ENCODE assay signal across 27 cellular contexts in the genomic region with DNA sequence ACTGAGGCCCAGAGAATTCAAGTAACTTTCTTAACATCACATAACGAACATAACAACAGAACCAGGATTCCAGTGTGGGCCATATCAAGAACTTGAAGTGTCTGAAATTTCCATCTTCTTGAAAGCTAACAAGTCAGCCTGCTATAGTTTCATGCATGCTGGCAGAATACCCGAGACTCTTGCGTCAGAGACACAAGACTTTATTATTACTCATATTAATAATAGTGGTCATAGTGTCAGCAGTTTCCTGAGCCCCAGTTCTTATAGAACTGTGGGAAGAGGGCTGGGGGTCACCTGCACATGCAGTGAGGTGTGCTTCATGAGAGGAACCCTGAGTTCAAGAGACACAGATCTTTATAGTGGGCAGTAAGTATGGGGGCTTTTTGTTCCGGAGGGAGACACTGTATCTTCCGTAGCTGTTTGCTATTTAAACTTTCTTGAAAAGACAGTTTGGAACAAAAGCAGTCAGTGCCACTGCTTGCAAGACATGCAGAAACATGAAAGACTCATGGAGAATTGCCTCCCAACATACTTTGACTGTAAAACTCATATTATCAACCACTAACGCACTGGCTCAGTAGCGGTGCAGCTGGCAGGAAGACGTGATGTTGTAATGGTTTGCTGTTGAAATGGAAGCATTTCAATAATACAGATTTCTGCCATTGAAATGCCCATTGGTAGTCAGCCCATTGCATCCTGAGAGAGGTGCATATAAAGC.
"Had no signal": no experiment of that assay in that cellular context is flagged by ENCODE, and none has a peak within 500 bp of the region (broad histone marks: within the 10 kb centered on the region; RNA-seq: fewer than 3 reads in every experiment).

No MANE protein-coding gene starts in this region.

- ATAC-seq: activated T-cell treated with anti-CD3 and anti-CD28 coated beads, Interleukin-2, amount 50 U/mL, for 72 hours had no signal

- H3K9me3 Mint-ChIP-seq: activated CD4-positive, alpha-beta T cell treated with anti-CD3 and anti-CD28 coated beads, Interleukin-2, amount 10 ng/mL, durations not matched to agents 7 days and 5 days had no signal

- H3K27me3 ChIP-seq: adrenal gland had no signal

- H3K27me3 Mint-ChIP-seq: activated CD4-positive, alpha-beta memory T cell treated with anti-CD3 and anti-CD28 coated beads for 36 hours; activated CD4-positive, alpha-beta T cell treated with anti-CD3 and anti-CD28 coated beads, Interleukin-2, amount 10 ng/mL, durations not matched to agents 7 days and 5 days had no signal

- H3K4me3 Mint-ChIP-seq: activated CD4-positive, alpha-beta memory T cell treated with anti-CD3 and anti-CD28 coated beads for 36 hours; activated CD4-positive, alpha-beta T cell treated with anti-CD3 and anti-CD28 coated beads, Interleukin-2, amount 10 ng/mL, durations not matched to agents 7 days and 5 days; activated naive CD8-positive, alpha-beta T cell treated with anti-CD3 and anti-CD28 coated beads, Interleukin-2, amount 10 ng/mL, durations not matched to agents 7 days and 5 days; activated T-cell treated with anti-CD3 and anti-CD28 coated beads, Interleukin-2, amount 50 U/mL, for 72 hours had no signal

- H3K27ac Mint-ChIP-seq: activated CD4-positive, alpha-beta memory T cell treated with anti-CD3 and anti-CD28 coated beads for 36 hours; activated CD4-positive, alpha-beta T cell treated with anti-CD3 and anti-CD28 coated beads, Interleukin-2, amount 10 ng/mL, durations not matched to agents 7 days and 5 days; activated naive CD8-positive, alpha-beta T cell treated with anti-CD3 and anti-CD28 coated beads, Interleukin-2, amount 10 ng/mL, durations not matched to agents 7 days and 5 days; activated T-cell treated with anti-CD3 and anti-CD28 coated beads, Interleukin-2, amount 50 U/mL, for 72 hours; activated T-helper 2 cell treated with anti-CD3 and anti-CD28 coated beads, Interferon-gamma antibody, Interleukin-2, Interleukin-4, amounts not matched to agents 10 μg/mL and 5 μg/mL and 100 μg/mL, durations not matched to agents 14 hours and 24 hours and 36 hours had no signal

- DNase-seq: activated CD4-positive, alpha-beta memory T cell treated with anti-CD3 and anti-CD28 coated beads for 36 hours; activated CD4-positive, alpha-beta T cell treated with anti-CD3 and anti-CD28 coated beads, Interleukin-2, amount 10 ng/mL, durations not matched to agents 7 days and 5 days; activated CD4-positive, CD25-positive, alpha-beta regulatory T cell; activated naive CD4-positive, alpha-beta T cell treated with anti-CD3 and anti-CD28 coated beads, Interleukin-2, amount 50 U/mL, for 16 hours; activated naive CD8-positive, alpha-beta T cell treated with anti-CD3 and anti-CD28 coated beads, Interleukin-2, amount 10 ng/mL, durations not matched to agents 7 days and 5 days; activated T-cell treated with anti-CD3 and anti-CD28 coated beads for 4 hours; activated T-cell treated with anti-CD3 and anti-CD28 coated beads, Interleukin-2, amount 50 U/mL, for 72 hours; adrenal gland; anterior cingulate cortex; central memory CD4-positive, alpha-beta T cell; IMR-90; Kasumi-1; KBM-7; NCI-H1092 treated with DMSO at 0.1 percent for 48 hours; NCI-H1417 treated with DMSO at 0.1 percent for 48 hours; NCI-H1694; NCI-H2029; NCI-H2107; NCI-H2171 treated with DMSO at 0.1 percent for 48 hours; NCI-H226; NCI-H510A; NCI-H526 treated with DMSO at 0.1 percent for 48 hours; NCI-H82; SIG-M5; T-helper 1 cell had no signal

- H3K4me1 ChIP-seq: adrenal gland had no signal

- H3K36me3 Mint-ChIP-seq: activated CD4-positive, alpha-beta memory T cell treated with anti-CD3 and anti-CD28 coated beads for 36 hours; activated naive CD8-positive, alpha-beta T cell treated with anti-CD3 and anti-CD28 coated beads, Interleukin-2, amount 10 ng/mL, durations not matched to agents 7 days and 5 days had no signal

- H3K4me3 ChIP-seq: adrenal gland had no signal

- H3K4me1 Mint-ChIP-seq: activated CD4-positive, alpha-beta T cell treated with anti-CD3 and anti-CD28 coated beads, Interleukin-2, amount 10 ng/mL, durations not matched to agents 7 days and 5 days; activated naive CD8-positive, alpha-beta T cell treated with anti-CD3 and anti-CD28 coated beads, Interleukin-2, amount 10 ng/mL, durations not matched to agents 7 days and 5 days had no signal

- H3K27ac ChIP-seq: adrenal gland, VCaP had no signal

- H3K36me3 ChIP-seq: adrenal gland had no signal

- H3K9me3 ChIP-seq: adrenal gland had no signal
